Comparison of ENCODE assay signal across 1 cellular context in the genomic region with DNA sequence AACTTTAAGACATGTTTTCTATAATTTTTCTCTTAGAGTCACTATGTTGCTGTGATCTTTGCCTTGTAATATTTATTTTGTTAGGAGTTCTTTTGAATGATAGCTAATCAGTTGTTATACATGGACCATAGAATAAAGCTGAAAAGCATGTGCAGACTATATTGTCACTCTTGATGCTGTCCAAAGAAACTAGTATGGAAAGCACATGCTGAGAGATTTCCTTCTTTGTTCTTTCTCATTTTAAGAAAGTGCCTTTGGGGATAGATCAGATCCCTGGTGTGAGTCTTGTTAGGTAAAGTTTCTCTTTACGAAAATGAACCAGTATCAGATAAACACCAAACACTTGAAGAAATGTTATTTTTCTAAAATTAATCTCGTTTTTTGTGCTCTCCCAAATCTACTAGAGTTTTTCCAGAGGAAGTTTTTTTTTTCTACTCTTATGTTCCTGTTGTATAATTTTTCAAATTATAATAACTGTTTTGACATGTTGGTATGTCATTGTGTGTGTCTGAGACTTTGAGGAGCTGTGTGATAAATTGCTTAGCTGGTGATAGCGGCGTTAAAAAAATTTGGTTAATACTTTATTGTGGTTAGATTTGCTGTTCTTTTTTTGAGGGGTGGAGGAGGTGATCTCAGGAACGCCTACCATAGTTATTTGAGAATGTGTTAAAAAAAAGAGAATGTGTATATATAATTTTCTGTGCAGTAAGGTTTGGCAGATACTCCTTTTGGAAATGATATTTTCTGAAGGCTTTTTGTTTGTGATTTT.
TF ChIP-seq lines count a peak whose summit lies in the region.

No MANE protein-coding gene starts in this region.

TF ChIP-seq in H1, 55 proteins besides CTCF, POLR2A, EP300 and RAD21 (continued from another document):
- no peak for TF ChIP-seq CEBPB (IDR thresholded peaks at IDR 0.05; ENCODE audit: low read depth, low read length)
- no peak for TF ChIP-seq HDAC6 (IDR thresholded peaks at IDR 0.05; ENCODE audit: low read depth, low read length)
- no peak for TF ChIP-seq MAFK (IDR thresholded peaks at IDR 0.05; ENCODE audit: low read depth, low read length)
